Comparison of ENCODE assay signal across 11 cellular contexts in the genomic region with DNA sequence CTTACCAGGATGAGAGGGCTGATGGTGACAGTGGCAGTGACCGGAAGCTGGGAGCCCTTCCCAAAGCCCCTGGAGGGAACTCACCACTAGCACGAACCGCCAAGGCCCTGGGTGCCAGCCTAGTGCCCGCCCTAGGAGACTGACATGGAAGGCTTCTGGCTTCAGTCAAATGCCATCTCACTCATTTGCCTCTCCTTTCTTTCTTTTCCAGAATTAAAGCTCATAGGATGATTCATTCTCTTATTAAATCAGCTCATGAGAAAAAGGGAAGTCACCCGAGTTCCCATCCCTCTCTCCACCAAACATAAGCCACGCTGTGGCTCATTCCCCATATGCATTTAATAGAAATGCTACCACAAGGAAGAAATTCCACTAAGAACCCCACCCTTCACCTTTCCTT. TPM values are rescaled to one million over a fixed set of nuclear protein-coding genes. Genes with fewer than 3 reads are reported as not detected.
DNase-seq lines count a peak whose midpoint lies in the region; ATAC-seq and TF ChIP-seq lines count a peak whose summit lies in the region.
"Had no signal": no experiment of that assay in that cellular context is flagged by ENCODE, and none has a peak within 500 bp of the region (broad histone marks: within the 10 kb centered on the region; RNA-seq: fewer than 3 reads in every experiment).

No MANE protein-coding gene starts in this region.

- TF ChIP-seq CTCF in right atrium auricular region (IDR thresholded peaks at IDR 0.05) (no peak), mesothelial cell of epicardium (IDR thresholded peaks at IDR 0.05; ENCODE audit: unreplicated experiment) (no peak)

- H3K27me3 Mint-ChIP-seq in mesothelial cell of epicardium (ENCODE audit: low read depth) = no peaks in the 10 kb centered on the region
- peaks cover 47% of the 10 kb centered on the region for H3K27me3 Mint-ChIP-seq in activated T-helper 1 cell treated with anti-CD3 and anti-CD28 coated beads, Interleukin-12 subunit alpha, Interleukin-12 subunit beta, Interleukin-2, Interleukin-4 antibody, amounts not matched to agents 30 ng/mL and 10 ng/mL and 1 ng/mL, durations not matched to agents 14 hours and 24 hours and 36 hours (ENCODE audit: insufficient read depth)

- ATAC-seq in left ventricle myocardium superior = no peak
- ATAC-seq: stimulated activated naive CD8-positive, alpha-beta T cell treated with anti-CD3 and anti-CD28 coated beads, Interleukin-15, amount 100 ng/mL, for 72 hours had no signal

- no peaks in the 10 kb centered on the region for H3K9me3 ChIP-seq in right atrium auricular region

- H3K27ac Mint-ChIP-seq in mesothelial cell of epicardium = peak overlapping the region; percentile 39
- no peak overlapping the region for H3K27ac Mint-ChIP-seq in activated T-helper 1 cell treated with anti-CD3 and anti-CD28 coated beads, Interleukin-12 subunit alpha, Interleukin-12 subunit beta, Interleukin-2, Interleukin-4 antibody, amounts not matched to agents 30 ng/mL and 10 ng/mL and 1 ng/mL, durations not matched to agents 14 hours and 24 hours and 36 hours
- H3K27ac Mint-ChIP-seq: stimulated activated naive CD8-positive, alpha-beta T cell treated with anti-CD3 and anti-CD28 coated beads, Interleukin-15, amount 100 ng/mL, for 72 hours had no signal

- no peak overlapping the region for H3K4me3 Mint-ChIP-seq in mesothelial cell of epicardium
- no peak overlapping the region for H3K4me3 Mint-ChIP-seq in activated T-helper 1 cell treated with anti-CD3 and anti-CD28 coated beads, Interleukin-12 subunit alpha, Interleukin-12 subunit beta, Interleukin-2, Interleukin-4 antibody, amounts not matched to agents 30 ng/mL and 10 ng/mL and 1 ng/mL, durations not matched to agents 14 hours and 24 hours and 36 hours
- H3K4me3 Mint-ChIP-seq: stimulated activated naive CD8-positive, alpha-beta T cell treated with anti-CD3 and anti-CD28 coated beads, Interleukin-15, amount 100 ng/mL, for 72 hours had no signal

- H3K27me3 ChIP-seq in right atrium auricular region = no peaks in the 10 kb centered on the region

- no peak overlapping the region for H3K4me3 ChIP-seq in right atrium auricular region

- no peaks in the 10 kb centered on the region for H3K36me3 Mint-ChIP-seq in mesothelial cell of epicardium
- no peaks in the 10 kb centered on the region for H3K36me3 Mint-ChIP-seq in activated T-helper 1 cell treated with anti-CD3 and anti-CD28 coated beads, Interleukin-12 subunit alpha, Interleukin-12 subunit beta, Interleukin-2, Interleukin-4 antibody, amounts not matched to agents 30 ng/mL and 10 ng/mL and 1 ng/mL, durations not matched to agents 14 hours and 24 hours and 36 hours (ENCODE audit: low read depth)

- no peak for DNase-seq in right atrium auricular region (ENCODE audit: low spot score)
- no peak for DNase-seq in left ventricle myocardium superior
- DNase-seq in astrocyte of the hippocampus (ENCODE audit: low read depth, low spot score) = peak; percentile 51
- no peak for DNase-seq in mesothelial cell of epicardium (ENCODE audit: low spot score in 2 of 2, unreplicated experiment in 2 of 2)
- DNase-seq in mucosa of gallbladder (ENCODE audit: low spot score) = no peak
- no peak for DNase-seq in NCI-H1930 (lab: John Stamatoyannopoulos, UW)
- DNase-seq in activated T-helper 1 cell treated with anti-CD3 and anti-CD28 coated beads, Interleukin-12 subunit alpha, Interleukin-12 subunit beta, Interleukin-2, Interleukin-4 antibody, amounts not matched to agents 30 ng/mL and 10 ng/mL and 1 ng/mL, durations not matched to agents 14 hours and 24 hours and 36 hours (ENCODE audit: low spot score) = no peak
- no peak for DNase-seq in stimulated activated CD4-positive, alpha-beta T cell treated with anti-CD3 and anti-CD28 coated beads, Interleukin-1b, Interleukin-23, amount 100 ng/mL, for 48 hours
- DNase-seq: ACHN; NCI-H187 treated with DMSO at 0.1 percent for 48 hours; stimulated activated naive CD8-positive, alpha-beta T cell treated with anti-CD3 and anti-CD28 coated beads, Interleukin-15, amount 100 ng/mL, for 72 hours had no signal

- no peaks in the 10 kb centered on the region for H3K36me3 ChIP-seq in right atrium auricular region

- no peaks in the 10 kb centered on the region for H3K9me3 Mint-ChIP-seq in mesothelial cell of epicardium
- no peaks in the 10 kb centered on the region for H3K9me3 Mint-ChIP-seq in activated T-helper 1 cell treated with anti-CD3 and anti-CD28 coated beads, Interleukin-12 subunit alpha, Interleukin-12 subunit beta, Interleukin-2, Interleukin-4 antibody, amounts not matched to agents 30 ng/mL and 10 ng/mL and 1 ng/mL, durations not matched to agents 14 hours and 24 hours and 36 hours
- H3K9me3 Mint-ChIP-seq: stimulated activated naive CD8-positive, alpha-beta T cell treated with anti-CD3 and anti-CD28 coated beads, Interleukin-15, amount 100 ng/mL, for 72 hours had no signal

- H3K4me1 ChIP-seq in right atrium auricular region = peaks cover 0 to 94% of the 10 kb centered on the region in 2 donors

- peak overlapping the region; percentile 37 to 45 for H3K27ac ChIP-seq in right atrium auricular region

- H3K4me1 Mint-ChIP-seq in mesothelial cell of epicardium = peaks cover 70% of the 10 kb centered on the region
- peaks cover 41% of the 10 kb centered on the region for H3K4me1 Mint-ChIP-seq in activated T-helper 1 cell treated with anti-CD3 and anti-CD28 coated beads, Interleukin-12 subunit alpha, Interleukin-12 subunit beta, Interleukin-2, Interleukin-4 antibody, amounts not matched to agents 30 ng/mL and 10 ng/mL and 1 ng/mL, durations not matched to agents 14 hours and 24 hours and 36 hours (ENCODE audit: low read depth)

- intact Hi-C loops in left ventricle myocardium superior (cut with micrococcal nuclease) = no loop called here
- intact Hi-C loops in activated T-helper 1 cell treated with anti-CD3 and anti-CD28 coated beads, Interleukin-12 subunit alpha, Interleukin-12 subunit beta, Interleukin-2, Interleukin-4 antibody, amounts not matched to agents 30 ng/mL and 10 ng/mL and 1 ng/mL, durations not matched to agents 14 hours and 24 hours and 36 hours (cut with micrococcal nuclease) = no loop called here

RNA-seq across cellular contexts. Expression of gene CUEDC1, which starts 12.1 kb away (rescaled TPM):
- 10 to 100 TPM; 32.5 to 33.3 TPM for total RNA-seq in right atrium auricular region
- 55.0 TPM for total RNA-seq in left ventricle myocardium superior
- total RNA-seq in mesothelial cell of epicardium = 37.0 to 38.7 TPM (median 37.8 TPM) in 3 replicates
- total RNA-seq in mucosa of gallbladder = 36.9 TPM
- total RNA-seq in activated T-helper 1 cell treated with anti-CD3 and anti-CD28 coated beads, Interleukin-12 subunit alpha, Interleukin-12 subunit beta, Interleukin-2, Interleukin-4 antibody, amounts not matched to agents 30 ng/mL and 10 ng/mL and 1 ng/mL, durations not matched to agents 14 hours and 24 hours and 36 hours = 0.37 TPM in 1 of 2 replicates, not detected in the other

RNA-seq across cellular contexts. Expression of gene VEZF1, which starts 44.9 kb away (rescaled TPM):
- 10 to 100 TPM; 65.9 to 77.1 TPM for total RNA-seq in right atrium auricular region
- 77.6 TPM for total RNA-seq in left ventricle myocardium superior
- total RNA-seq in mesothelial cell of epicardium = 80.6 to 84.9 TPM (median 82.5 TPM) in 3 replicates
- total RNA-seq in mucosa of gallbladder = 64.9 TPM
- total RNA-seq in activated T-helper 1 cell treated with anti-CD3 and anti-CD28 coated beads, Interleukin-12 subunit alpha, Interleukin-12 subunit beta, Interleukin-2, Interleukin-4 antibody, amounts not matched to agents 30 ng/mL and 10 ng/mL and 1 ng/mL, durations not matched to agents 14 hours and 24 hours and 36 hours = 37.7 and 41.2 TPM in 2 replicates

Comparison
In these comparisons a context has a peak if more than half of its experiments do, and no peak if none do; other contexts are left out.
1. RNA of gene CUEDC1, which starts 12.1 kb away (total RNA-seq): 55.0 TPM in left ventricle myocardium superior (single experiment), 37.0 to 38.7 TPM in mesothelial cell of epicardium, 36.9 TPM in mucosa of gallbladder (single experiment) and 32.5 to 33.3 TPM in right atrium auricular region; 0.37 TPM in activated T-helper 1 cell treated with anti-CD3 and anti-CD28 coated beads, Interleukin-12 subunit alpha, Interleukin-12 subunit beta, Interleukin-2, Interleukin-4 antibody, amounts not matched to agents 30 ng/mL and 10 ng/mL and 1 ng/mL, durations not matched to agents 14 hours and 24 hours and 36 hours; every median in the first group is over 10 times any median in the second.